In the genomic region with DNA sequence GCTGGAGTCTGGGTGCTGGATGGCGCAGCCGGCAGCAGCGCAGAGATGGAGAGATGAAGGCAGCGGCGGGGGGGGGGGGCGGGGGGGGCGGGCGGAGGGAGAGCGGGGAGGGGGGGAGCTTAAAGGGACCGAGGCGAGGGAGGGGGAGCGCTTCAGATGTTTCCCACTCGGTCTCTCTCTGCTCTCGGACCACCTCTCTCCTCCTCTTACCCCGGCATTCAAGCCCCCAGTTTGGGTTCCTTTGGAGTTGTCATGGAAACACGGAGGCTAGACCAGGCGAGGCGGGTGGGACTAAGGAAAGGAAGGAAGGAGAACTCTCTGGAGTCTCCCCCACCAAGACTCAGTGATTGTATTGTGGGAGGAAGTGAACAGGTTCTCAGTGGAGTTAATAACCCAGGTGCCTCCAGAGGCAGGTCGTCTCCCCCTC, we compare ENCODE assay signal across 1 cellular context.
TF ChIP-seq lines count a peak whose summit lies in the region.

A gene (minus strand): TSS at position 55 of the 427 bp plus-strand sequence. CDS start 112 bp downstream, outside the sequence.

TF ChIP-seq in HepG2, 621 proteins besides CTCF, POLR2A, EP300 and RAD21 (continued from another document):
- TF ChIP-seq, protein P1, sequence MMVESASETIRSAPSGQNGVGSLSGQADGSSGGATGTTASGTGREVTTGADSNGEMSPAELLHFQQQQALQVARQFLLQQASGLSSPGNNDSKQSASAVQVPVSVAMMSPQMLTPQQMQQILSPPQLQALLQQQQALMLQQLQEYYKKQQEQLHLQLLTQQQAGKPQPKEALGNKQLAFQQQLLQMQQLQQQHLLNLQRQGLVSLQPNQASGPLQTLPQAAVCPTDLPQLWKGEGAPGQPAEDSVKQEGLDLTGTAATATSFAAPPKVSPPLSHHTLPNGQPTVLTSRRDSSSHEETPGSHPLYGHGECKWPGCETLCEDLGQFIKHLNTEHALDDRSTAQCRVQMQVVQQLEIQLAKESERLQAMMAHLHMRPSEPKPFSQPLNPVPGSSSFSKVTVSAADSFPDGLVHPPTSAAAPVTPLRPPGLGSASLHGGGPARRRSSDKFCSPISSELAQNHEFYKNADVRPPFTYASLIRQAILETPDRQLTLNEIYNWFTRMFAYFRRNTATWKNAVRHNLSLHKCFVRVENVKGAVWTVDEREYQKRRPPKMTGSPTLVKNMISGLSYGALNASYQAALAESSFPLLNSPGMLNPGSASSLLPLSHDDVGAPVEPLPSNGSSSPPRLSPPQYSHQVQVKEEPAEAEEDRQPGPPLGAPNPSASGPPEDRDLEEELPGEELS (CRISPR knock-in tag; IDR thresholded peaks at IDR 0.05), result no peak
- TF ChIP-seq TOE1 (CRISPR knock-in tag; IDR thresholded peaks at IDR 0.05) (no peak), GZF1 (CRISPR knock-in tag; IDR thresholded peaks at IDR 0.05) (no peak), ZNF232 (CRISPR knock-in tag; IDR thresholded peaks at IDR 0.05; ENCODE audit: borderline replicate concordance) (no peak), BHLHE40 (IDR thresholded peaks at IDR 0.05; ENCODE audit: low read length) (no peak)
